ENCODE assay signal across 1 cellular context in genomic region chr15:42385206-42385979, GRCh38.
TF ChIP-seq lines count a peak whose summit lies in the region.

No MANE protein-coding gene starts in this region.

TF ChIP-seq in WTC11, 78 proteins besides CTCF, POLR2A, EP300 and RAD21 (continued from another document):
- no peak for TF ChIP-seq E2F5 (CRISPR knock-in tag; IDR thresholded peaks at IDR 0.05)
- no peak for TF ChIP-seq JAZF1 (CRISPR knock-in tag; IDR thresholded peaks at IDR 0.05)
- TF ChIP-seq JUN (CRISPR knock-in tag; IDR thresholded peaks at IDR 0.05), result no peak
